ENCODE assay signal across 8 cellular contexts in genomic region chr21:37564341-37564923, GRCh38.
A peak's percentile ranks its signal among the peaks of the same experiment; 100 is the strongest.
DNase-seq lines count a peak whose midpoint lies in the region; ATAC-seq and TF ChIP-seq lines count a peak whose summit lies in the region.

No MANE protein-coding gene starts in this region.

- peak in 11 of 14 donors; percentile 15 to 91 (median 67) for DNase-seq in C1 segment of cervical spinal cord (lab: John Stamatoyannopoulos, UW)
- peak; percentile 43 to 60 for DNase-seq in HL-60 (ENCODE audit: low read depth in 1 of 2, low spot score in 1 of 2)
- peak; percentile 90 for DNase-seq in NOMO-1 treated with DMSO at 0.1 percent for 48 hours (lab: John Stamatoyannopoulos, UW; ENCODE audit: unreplicated experiment)
- peak; percentile 90 for DNase-seq in activated T-cell treated with anti-CD3 and anti-CD28 coated beads for 4 hours
- peak; percentile 92 to 94 for DNase-seq in erythroblast (lab: John Stamatoyannopoulos, UW)
- DNase-seq in stimulated activated CD8-positive, alpha-beta memory T cell treated with anti-CD3 and anti-CD28 coated beads, Interleukin-7, amount 100 ng/mL, for 24 hours (ENCODE audit: low read depth): peak; percentile 77

- peak overlapping the region; percentile 68 to 81 for H3K9ac ChIP-seq in mucosa of rectum (ENCODE audit: low read depth in 1 of 2, low read length in 2 of 2)

- TF ChIP-seq CTCF in HL-60 (IDR thresholded peaks at IDR 0.05; ENCODE audit: insufficient read depth, low read length): no peak

- peak overlapping the region; percentile 73 for H3K27ac ChIP-seq in HL-60 (replicated peaks)
- peak overlapping the region; percentile 81 to 88 for H3K27ac ChIP-seq in mucosa of rectum (ENCODE audit: low read depth in 2 of 2, low read length in 2 of 2)

- H3K27me3 ChIP-seq in HL-60 (ENCODE audit: insufficient read depth, poor library complexity, severe bottlenecking) (peaks cover 2% of the 10 kb centered on the region), mucosa of rectum (ENCODE audit: control insufficient read depth in 2 of 2, insufficient read depth in 2 of 2, low read length in 2 of 2) (no peaks in the 10 kb centered on the region)

- H3K4me3 ChIP-seq in HL-60 (replicated peaks; ENCODE audit: insufficient read depth, low read length): peak overlapping the region; percentile 66
- H3K4me3 ChIP-seq in mucosa of rectum (ENCODE audit: low read length in 2 of 2): peak overlapping the region; percentile 67 to 89

- peak; percentile 9 for TF ChIP-seq POLR2A in erythroblast (IDR thresholded peaks at IDR 0.05; ENCODE audit: low read length)

- H3K36me3 ChIP-seq in mucosa of rectum (ENCODE audit: control insufficient read depth in 2 of 2, insufficient read depth in 2 of 2, low read length in 2 of 2): no peaks in the 10 kb centered on the region

- no peaks in the 10 kb centered on the region for H3K9me3 ChIP-seq in mucosa of rectum (ENCODE audit: control insufficient read depth in 2 of 2, low read length in 2 of 2)

- H3K4me1 ChIP-seq in mucosa of rectum (ENCODE audit: control insufficient read depth in 2 of 2, insufficient read depth in 2 of 2, low read length in 2 of 2): peaks cover 9 to 16% of the 10 kb centered on the region in 2 donors

- peak; percentile 45 for ATAC-seq in GM19455 (IDR thresholded peaks at IDR 0.05; ENCODE audit: unreplicated experiment)

Comparison
In these comparisons a context has a peak if more than half of its experiments do, and no peak if none do; other contexts are left out.
1. Peak in every context shown above with its lines: DNase-seq, ATAC-seq, H3K4me3 ChIP-seq and H3K27ac ChIP-seq.